ENCODE assay signal across 14 cellular contexts in the genomic region with DNA sequence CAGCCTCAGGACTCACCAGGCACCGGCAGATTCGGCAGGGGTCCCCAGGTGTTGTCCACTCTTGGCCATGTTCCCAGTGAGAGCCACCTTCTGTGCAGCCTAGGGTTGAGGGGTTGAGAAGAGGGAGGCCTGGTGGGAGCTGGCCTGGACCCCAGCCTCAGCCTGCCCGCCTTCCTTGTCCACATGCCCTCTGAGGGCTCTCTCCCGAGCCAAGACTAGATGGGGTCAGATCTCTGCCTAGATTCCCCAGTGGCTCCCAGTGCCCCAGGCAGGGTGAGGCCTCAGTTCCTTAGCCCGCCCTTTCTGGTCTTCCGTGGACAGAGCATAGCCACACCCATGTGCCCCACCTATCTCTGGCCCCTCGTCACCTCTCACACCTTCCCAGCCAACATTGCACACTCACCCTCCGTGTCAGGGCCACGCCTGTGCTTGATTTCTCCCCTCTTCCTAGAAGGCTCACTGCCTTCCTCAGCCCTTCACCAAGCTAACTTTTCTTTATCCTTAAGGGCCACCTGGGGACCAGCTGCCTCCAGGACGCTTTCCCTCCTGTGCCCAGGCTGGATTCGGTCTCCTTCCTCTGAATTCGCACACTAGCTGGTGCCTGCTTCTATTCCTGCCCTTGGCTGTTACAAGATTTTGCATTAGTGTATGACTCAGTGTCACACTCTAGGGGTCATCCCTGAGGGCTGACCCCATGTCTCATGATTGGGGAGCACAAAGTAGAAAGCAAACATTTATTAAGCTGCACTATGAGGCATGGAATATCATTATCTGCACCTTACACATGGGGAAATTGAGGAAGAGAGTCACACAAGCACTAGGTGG. TPM values are rescaled to one million over a fixed set of nuclear protein-coding genes. Genes with fewer than 3 reads are reported as not detected.
A peak's percentile ranks its signal among the peaks of the same experiment; 100 is the strongest.
DNase-seq lines count a peak whose midpoint lies in the region; ATAC-seq and TF ChIP-seq lines count a peak whose summit lies in the region.
"Had no signal": no experiment of that assay in that cellular context is flagged by ENCODE, and none has a peak within 500 bp of the region (broad histone marks: within the 10 kb centered on the region; RNA-seq: fewer than 3 reads in every experiment).

No MANE protein-coding gene starts in this region.

- no peak for ATAC-seq in GM19324 (IDR thresholded peaks at IDR 0.05; ENCODE audit: low FRiP score, unreplicated experiment)
- no peak for ATAC-seq in HG02763 (IDR thresholded peaks at IDR 0.05; ENCODE audit: unreplicated experiment)
- ATAC-seq: activated CD8-positive, alpha-beta memory T cell treated with anti-CD3 and anti-CD28 coated beads, Interleukin-2, amount 10 ng/mL, durations not matched to agents 7 days and 5 days; stimulated activated effector memory CD8-positive, alpha-beta T cell treated with anti-CD3 and anti-CD28 coated beads, Interleukin-12 subunit alpha, Interleukin-12 subunit beta, amount 100 ng/mL, for 72 hours had no signal

- H3K4me3 Mint-ChIP-seq in chondrocyte (ENCODE audit: unreplicated experiment): peak overlapping the region; percentile 8
- H3K4me3 Mint-ChIP-seq: activated CD8-positive, alpha-beta memory T cell treated with anti-CD3 and anti-CD28 coated beads, Interleukin-2, amount 10 ng/mL, durations not matched to agents 7 days and 5 days; B cell; stimulated activated effector memory CD8-positive, alpha-beta T cell treated with anti-CD3 and anti-CD28 coated beads, Interleukin-12 subunit alpha, Interleukin-12 subunit beta, amount 100 ng/mL, for 72 hours had no signal

- in situ Hi-C loops in ACHN (cut with HindIII; ENCODE audit: low pct_ligation_motif_present, low pct_unique_long_range_greater_than_20kb, low sequenced_read_pairs): no loop called here

- H3K36me3 Mint-ChIP-seq in chondrocyte (ENCODE audit: low read depth): no peaks in the 10 kb centered on the region
- H3K36me3 Mint-ChIP-seq: stimulated activated effector memory CD8-positive, alpha-beta T cell treated with anti-CD3 and anti-CD28 coated beads, Interleukin-12 subunit alpha, Interleukin-12 subunit beta, amount 100 ng/mL, for 72 hours had no signal

- peak; percentile 92 for DNase-seq in ACHN
- peak; percentile 49 for DNase-seq in HT1080 (ENCODE audit: low read depth)
- DNase-seq in chondrocyte (ENCODE audit: low spot score): no peak
- peak; percentile 85 for DNase-seq in mesenteric fat pad (ENCODE audit: low spot score)
- DNase-seq in SK-N-DZ (ENCODE audit: low spot score): no peak
- DNase-seq in putamen (ENCODE audit: low spot score): no peak
- DNase-seq: activated CD8-positive, alpha-beta memory T cell treated with anti-CD3 and anti-CD28 coated beads, Interleukin-2, amount 10 ng/mL, durations not matched to agents 7 days and 5 days; NCI-H1092 treated with DMSO at 0.1 percent for 48 hours; NCI-H446 treated with DMSO at 0.1 percent for 48 hours had no signal

- peak overlapping the region; percentile 66 for H3K27ac Mint-ChIP-seq in chondrocyte (ENCODE audit: unreplicated experiment)
- H3K27ac Mint-ChIP-seq: activated CD8-positive, alpha-beta memory T cell treated with anti-CD3 and anti-CD28 coated beads, Interleukin-2, amount 10 ng/mL, durations not matched to agents 7 days and 5 days; B cell; stimulated activated effector memory CD8-positive, alpha-beta T cell treated with anti-CD3 and anti-CD28 coated beads, Interleukin-12 subunit alpha, Interleukin-12 subunit beta, amount 100 ng/mL, for 72 hours had no signal

- TF ChIP-seq CTCF in chondrocyte (IDR thresholded peaks at IDR 0.05): no peak

- peaks cover 9% of the 10 kb centered on the region for H3K27me3 Mint-ChIP-seq in chondrocyte (ENCODE audit: low read depth)

- no peaks in the 10 kb centered on the region for H3K9me3 Mint-ChIP-seq in chondrocyte (ENCODE audit: low read depth)
- H3K9me3 Mint-ChIP-seq: stimulated activated effector memory CD8-positive, alpha-beta T cell treated with anti-CD3 and anti-CD28 coated beads, Interleukin-12 subunit alpha, Interleukin-12 subunit beta, amount 100 ng/mL, for 72 hours had no signal

- peaks cover 10% of the 10 kb centered on the region for H3K4me1 Mint-ChIP-seq in chondrocyte (ENCODE audit: low read depth)
- H3K4me1 Mint-ChIP-seq: activated CD8-positive, alpha-beta memory T cell treated with anti-CD3 and anti-CD28 coated beads, Interleukin-2, amount 10 ng/mL, durations not matched to agents 7 days and 5 days had no signal

RNA-seq across cellular contexts. Expression of a gene that starts 7.5 kb away (rescaled TPM):
- total RNA-seq in HT1080 (2014; rRNA removed; shearing (Covaris generic)): 0.35 and 1.4 TPM in 2 replicates
- 0.09 and 0.18 TPM in 2 replicates for polyA plus RNA-seq in HT1080 (2015; cell fraction: cytosol; rRNA removed)
- polyA plus RNA-seq in HT1080 (2015; cell fraction: nucleus; rRNA removed): 1.1 and 2.7 TPM in 2 replicates
- 1.3 to 1.5 TPM in 2 of 3 replicates, not detected in the other for total RNA-seq in chondrocyte
- total RNA-seq in mesenteric fat pad: 5.1 TPM
- 6.3 and 6.5 TPM in 2 replicates for polyA plus RNA-seq in SK-N-DZ (2014; cell fraction: cytosol; rRNA removed)
- 57.9 and 76.8 TPM in 2 replicates for polyA plus RNA-seq in SK-N-DZ (2014; cell fraction: nucleus; rRNA removed)

RNA-seq across cellular contexts. Expression of a gene that starts 34.8 kb away (rescaled TPM):
- total RNA-seq in HT1080 (2014; rRNA removed; shearing (Covaris generic)): 2.3 and 2.6 TPM in 2 replicates
- polyA plus RNA-seq in HT1080 (2015; cell fraction: cytosol; rRNA removed): 1.4 and 2.2 TPM in 2 replicates
- 2.8 and 4.8 TPM in 2 replicates for polyA plus RNA-seq in HT1080 (2015; cell fraction: nucleus; rRNA removed)
- 0.26 to 0.53 TPM (median 0.37 TPM) in 3 replicates for total RNA-seq in chondrocyte
- 17.3 TPM for total RNA-seq in mesenteric fat pad
- polyA plus RNA-seq in SK-N-DZ (2014; cell fraction: cytosol; rRNA removed): 0.29 and 0.68 TPM in 2 replicates
- polyA plus RNA-seq in SK-N-DZ (2014; cell fraction: nucleus; rRNA removed): 0.85 and 5.3 TPM in 2 replicates
- polyA plus RNA-seq: fibroblast of lung had no signal

RNA-seq across cellular contexts. Expression of a gene that starts 40.3 kb away (rescaled TPM):
- total RNA-seq in HT1080 (2014; rRNA removed; shearing (Covaris generic)): 114 and 126 TPM in 2 replicates
- polyA plus RNA-seq in HT1080 (2015; cell fraction: cytosol; rRNA removed): 102 and 111 TPM in 2 replicates
- polyA plus RNA-seq in HT1080 (2015; cell fraction: nucleus; rRNA removed): 28.0 and 33.8 TPM in 2 replicates
- total RNA-seq in chondrocyte (139 to 162 TPM (median 154 TPM) in 3 replicates), mesenteric fat pad (160 TPM)
- 217 and 371 TPM in 2 replicates for polyA plus RNA-seq in SK-N-DZ (2014; cell fraction: cytosol; rRNA removed)
- polyA plus RNA-seq in SK-N-DZ (2014; cell fraction: nucleus; rRNA removed): 110 and 137 TPM in 2 replicates

Comparison
In these comparisons a context has a peak if more than half of its experiments do, and no peak if none do; other contexts are left out.
1. DNase-seq: peak in ACHN (single experiment), HT1080 (single experiment) and mesenteric fat pad (single experiment); none in chondrocyte (single experiment), SK-N-DZ (single experiment) and putamen (single experiment).